ENCODE assay signal across 8 cellular contexts in the genomic region with DNA sequence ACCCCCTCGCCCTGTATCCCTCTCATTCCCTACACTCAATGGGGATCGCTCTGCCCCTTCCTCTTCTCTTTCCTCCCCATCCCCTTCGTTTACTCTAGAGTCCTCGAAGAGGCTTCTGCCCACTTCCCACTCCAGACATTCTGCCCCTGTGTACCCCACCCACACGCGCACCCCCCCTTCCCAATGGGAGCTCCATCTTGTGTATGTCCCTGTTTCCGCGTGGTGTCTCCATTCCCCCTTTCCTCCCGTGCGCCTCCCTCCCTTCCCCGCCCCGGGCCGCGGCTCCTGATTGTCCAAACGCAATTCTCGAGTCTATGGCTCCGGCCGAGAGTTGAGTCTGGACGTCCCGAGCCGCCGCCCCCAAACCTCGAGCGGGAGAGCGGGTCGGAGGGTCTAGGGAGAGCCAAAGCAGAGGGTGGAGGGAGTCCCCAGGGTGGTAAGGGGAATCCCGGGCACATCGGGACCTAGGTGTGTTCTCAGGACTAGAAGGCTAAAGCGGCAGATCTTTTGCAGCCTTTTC. TPM values are rescaled to one million over a fixed set of nuclear protein-coding genes. Genes with fewer than 3 reads are reported as not detected.
A peak's percentile ranks its signal among the peaks of the same experiment; 100 is the strongest.
DNase-seq lines count a peak whose midpoint lies in the region; ATAC-seq and TF ChIP-seq lines count a peak whose summit lies in the region.

No MANE protein-coding gene starts in this region.

- H3K27me3 ChIP-seq in gastroesophageal sphincter: no peaks in the 10 kb centered on the region

- in situ Hi-C loops in KBM-7 (cut with MboI; ENCODE audit: low pct_unique_long_range_greater_than_20kb, low sequenced_read_pairs): no loop called here

- H3K4me3 Mint-ChIP-seq in activated CD8-positive, alpha-beta T cell treated with anti-CD3 and anti-CD28 coated beads for 36 hours: peak overlapping the region; percentile 77

- peaks cover 64% of the 10 kb centered on the region for H3K4me1 Mint-ChIP-seq in activated CD8-positive, alpha-beta T cell treated with anti-CD3 and anti-CD28 coated beads for 36 hours (ENCODE audit: low read depth)

- no peak for ATAC-seq in activated CD8-positive, alpha-beta T cell treated with anti-CD3 and anti-CD28 coated beads for 36 hours
- ATAC-seq in gastroesophageal sphincter (peak; percentile 10), omental fat pad (ENCODE audit: low FRiP score) (peak; percentile 20), GM21576 (IDR thresholded peaks at IDR 0.05; ENCODE audit: unreplicated experiment) (no peak)

- H3K9me3 ChIP-seq in HEK293 (ENCODE audit: control insufficient read depth, insufficient read depth, low read depth, low read length) (no peaks in the 10 kb centered on the region), gastroesophageal sphincter (no peaks in the 10 kb centered on the region)

- no peaks in the 10 kb centered on the region for H3K9me3 Mint-ChIP-seq in activated CD8-positive, alpha-beta T cell treated with anti-CD3 and anti-CD28 coated beads for 36 hours

- POLR2A ChIA-PET in HEK293 (lab: Yijun Ruan, JAX): interaction anchor here (0.6 to 2.8 kb wide), 14 partner anchors 8 to 237 kb away, joined by 3 to 25 read pairs (median 6); a partner anchor contains a TSS
- POLR2A ChIA-PET in activated CD8-positive, alpha-beta T cell treated with anti-CD3 and anti-CD28 coated beads for 36 hours (lab: Charles Lee): interaction anchor here (1.4 to 4.4 kb wide), 8 partner anchors 10 to 237 kb away, joined by 5 to 37 read pairs (median 8); a partner anchor contains a TSS

- H3K36me3 Mint-ChIP-seq in activated CD8-positive, alpha-beta T cell treated with anti-CD3 and anti-CD28 coated beads for 36 hours (ENCODE audit: low read depth): peaks cover 43% of the 10 kb centered on the region

- H3K27ac ChIP-seq in HEK293 (ENCODE audit: extremely low read depth, low read depth, low read length) (peak overlapping the region; percentile 95), gastroesophageal sphincter (peak overlapping the region; percentile 75 to 98 (median 96))

- no peak for TF ChIP-seq EP300 in gastroesophageal sphincter (IDR thresholded peaks at IDR 0.05)

- H3K36me3 ChIP-seq in HEK293 (ENCODE audit: control insufficient read depth in 2 of 2, insufficient read depth in 1 of 2, low read length in 2 of 2) (peaks cover 11 to 41% of the 10 kb centered on the region in 2 experiments), gastroesophageal sphincter (peaks cover 0 to 42% of the 10 kb centered on the region in 2 donors)

- peak overlapping the region; percentile 89 for H3K4me3 ChIP-seq in AG10803 (ENCODE audit: low read length)
- peak overlapping the region; percentile 88 for H3K4me3 ChIP-seq in HEK293 (ENCODE audit: low read depth, low read length)
- H3K4me3 ChIP-seq in gastroesophageal sphincter: peak overlapping the region; percentile 69 to 91

- no peaks in the 10 kb centered on the region for H3K27me3 Mint-ChIP-seq in activated CD8-positive, alpha-beta T cell treated with anti-CD3 and anti-CD28 coated beads for 36 hours

- H3K4me1 ChIP-seq in HEK293 (ENCODE audit: control insufficient read depth, insufficient read depth, low read length): peaks cover 15% of the 10 kb centered on the region
- H3K4me1 ChIP-seq in gastroesophageal sphincter: peaks cover 0 to 69% (median 18%) of the 10 kb centered on the region in 3 donors

- DNase-seq in AG10803 (ENCODE audit: low read depth) (peak; percentile 53), omental fat pad (ENCODE audit: low spot score) (no peak), GM19238 (ENCODE audit: insufficient read length, low spot score) (no peak), KBM-7 (no peak)
- DNase-seq in activated CD8-positive, alpha-beta T cell treated with anti-CD3 and anti-CD28 coated beads for 36 hours: peak; percentile 41

- CTCF ChIA-PET in HEK293 (lab: Yijun Ruan, JAX): interaction anchor here (0.6 to 3.9 kb wide), 2 partner anchors 10 to 40 kb away, joined by 3 to 30 read pairs; no protein-coding TSS in a partner anchor
- CTCF ChIA-PET in activated CD8-positive, alpha-beta T cell treated with anti-CD3 and anti-CD28 coated beads for 36 hours (lab: Charles Lee): interaction anchor here (3.3 to 4.0 kb wide), 2 partner anchors 10 to 41 kb away, joined by 22 to 23 read pairs; no protein-coding TSS in a partner anchor

- intact Hi-C loops in activated CD8-positive, alpha-beta T cell treated with anti-CD3 and anti-CD28 coated beads for 36 hours (cut with micrococcal nuclease): no loop called here

- WGBS in gastroesophageal sphincter (ENCODE audit: low coverage in 1 of 2), 2 donors: 0 to 2% methylated on average over 7 to 14 of the region's 29 CpGs

- H3K27ac Mint-ChIP-seq in activated CD8-positive, alpha-beta T cell treated with anti-CD3 and anti-CD28 coated beads for 36 hours: peak overlapping the region; percentile 94

- TF ChIP-seq CTCF in AG10803 (conservative IDR thresholded peaks at IDR 0.05; ENCODE audit: low read length): no peak
- peak; percentile 12; the same call in 1 of the 2 replicates for TF ChIP-seq CTCF in HEK293 (tag by site-specific recombination; IDR thresholded peaks at IDR 0.05)
- no peak for TF ChIP-seq CTCF in activated CD8-positive, alpha-beta T cell treated with anti-CD3 and anti-CD28 coated beads for 36 hours (IDR thresholded peaks at IDR 0.05)
- no peak for TF ChIP-seq CTCF in gastroesophageal sphincter (IDR thresholded peaks at IDR 0.05)
- no peak for TF ChIP-seq CTCF in omental fat pad (IDR thresholded peaks at IDR 0.05)

- TF ChIP-seq POLR2A in gastroesophageal sphincter (IDR thresholded peaks at IDR 0.05): no peak

TF ChIP-seq in HEK293, 187 proteins besides CTCF, POLR2A, EP300 and RAD21 (continues in another document):
- no peak for TF ChIP-seq ZNF560 (tag by site-specific recombination; IDR thresholded peaks at IDR 0.05; ENCODE audit: borderline replicate concordance)
- TF ChIP-seq, protein P1, sequence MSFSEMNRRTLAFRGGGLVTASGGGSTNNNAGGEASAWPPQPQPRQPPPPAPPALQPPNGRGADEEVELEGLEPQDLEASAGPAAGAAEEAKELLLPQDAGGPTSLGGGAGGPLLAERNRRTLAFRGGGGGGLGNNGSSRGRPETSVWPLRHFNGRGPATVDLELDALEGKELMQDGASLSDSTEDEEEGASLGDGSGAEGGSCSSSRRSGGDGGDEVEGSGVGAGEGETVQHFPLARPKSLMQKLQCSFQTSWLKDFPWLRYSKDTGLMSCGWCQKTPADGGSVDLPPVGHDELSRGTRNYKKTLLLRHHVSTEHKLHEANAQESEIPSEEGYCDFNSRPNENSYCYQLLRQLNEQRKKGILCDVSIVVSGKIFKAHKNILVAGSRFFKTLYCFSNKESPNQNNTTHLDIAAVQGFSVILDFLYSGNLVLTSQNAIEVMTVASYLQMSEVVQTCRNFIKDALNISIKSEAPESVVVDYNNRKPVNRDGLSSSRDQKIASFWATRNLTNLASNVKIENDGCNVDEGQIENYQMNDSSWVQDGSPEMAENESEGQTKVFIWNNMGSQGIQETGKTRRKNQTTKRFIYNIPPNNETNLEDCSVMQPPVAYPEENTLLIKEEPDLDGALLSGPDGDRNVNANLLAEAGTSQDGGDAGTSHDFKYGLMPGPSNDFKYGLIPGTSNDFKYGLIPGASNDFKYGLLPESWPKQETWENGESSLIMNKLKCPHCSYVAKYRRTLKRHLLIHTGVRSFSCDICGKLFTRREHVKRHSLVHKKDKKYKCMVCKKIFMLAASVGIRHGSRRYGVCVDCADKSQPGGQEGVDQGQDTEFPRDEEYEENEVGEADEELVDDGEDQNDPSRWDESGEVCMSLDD (tag by site-specific recombination; IDR thresholded peaks at IDR 0.05): peak; percentile 92
- TF ChIP-seq ZNF701 (tag by site-specific recombination; IDR thresholded peaks at IDR 0.05): 0 out of 2 replicates have a peak, but pooled peaks have one; percentile 25
- TF ChIP-seq, protein P2, sequence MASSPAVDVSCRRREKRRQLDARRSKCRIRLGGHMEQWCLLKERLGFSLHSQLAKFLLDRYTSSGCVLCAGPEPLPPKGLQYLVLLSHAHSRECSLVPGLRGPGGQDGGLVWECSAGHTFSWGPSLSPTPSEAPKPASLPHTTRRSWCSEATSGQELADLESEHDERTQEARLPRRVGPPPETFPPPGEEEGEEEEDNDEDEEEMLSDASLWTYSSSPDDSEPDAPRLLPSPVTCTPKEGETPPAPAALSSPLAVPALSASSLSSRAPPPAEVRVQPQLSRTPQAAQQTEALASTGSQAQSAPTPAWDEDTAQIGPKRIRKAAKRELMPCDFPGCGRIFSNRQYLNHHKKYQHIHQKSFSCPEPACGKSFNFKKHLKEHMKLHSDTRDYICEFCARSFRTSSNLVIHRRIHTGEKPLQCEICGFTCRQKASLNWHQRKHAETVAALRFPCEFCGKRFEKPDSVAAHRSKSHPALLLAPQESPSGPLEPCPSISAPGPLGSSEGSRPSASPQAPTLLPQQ (tag by site-specific recombination; IDR thresholded peaks at IDR 0.05): no peak
- TF ChIP-seq OVOL3 (tag by site-specific recombination; IDR thresholded peaks at IDR 0.05): no peak

RNA-seq across cellular contexts. Expression of a gene that starts 0.7 kb away (rescaled TPM):
- total RNA-seq in activated CD8-positive, alpha-beta T cell treated with anti-CD3 and anti-CD28 coated beads for 36 hours: 10 to 100 TPM; 26.8 to 27.5 TPM
- total RNA-seq in gastroesophageal sphincter: 10 to 100 TPM; 12.5 to 23.8 (median 17.7) TPM
- 10 to 100 TPM; 13.1 to 20.1 (median 15.7) TPM for total RNA-seq in omental fat pad

RNA-seq across cellular contexts. Expression of a gene that starts 3.2 kb away (rescaled TPM):
- total RNA-seq in activated CD8-positive, alpha-beta T cell treated with anti-CD3 and anti-CD28 coated beads for 36 hours: 10 to 100 TPM; 40.6 to 42.0 TPM
- total RNA-seq in gastroesophageal sphincter: 10 to 100 TPM in 3 of 4 donors, 1 to 10 TPM in 1; 2.2 to 16.1 (median 12.2) TPM
- 10 to 100 TPM in 2 of 4 donors, 1 to 10 TPM in 2; 6.9 to 13.6 (median 11.0) TPM for total RNA-seq in omental fat pad

RNA-seq across cellular contexts. Expression of a gene that starts 7.0 kb away (rescaled TPM):
- total RNA-seq in activated CD8-positive, alpha-beta T cell treated with anti-CD3 and anti-CD28 coated beads for 36 hours: 10 to 100 TPM; 43.1 to 43.3 TPM
- 10 to 100 TPM; 54.6 to 79.9 (median 66.4) TPM for total RNA-seq in gastroesophageal sphincter
- total RNA-seq in omental fat pad: 10 to 100 TPM; 57.5 to 82.8 (median 70.1) TPM

RNA-seq across cellular contexts. Expression of a gene that starts 7.2 kb away (rescaled TPM):
- 10 to 100 TPM; 41.2 to 41.9 TPM for total RNA-seq in activated CD8-positive, alpha-beta T cell treated with anti-CD3 and anti-CD28 coated beads for 36 hours
- total RNA-seq in gastroesophageal sphincter (10 to 100 TPM; 20.0 to 38.8 (median 28.9) TPM), omental fat pad (10 to 100 TPM; 19.9 to 35.9 (median 22.7) TPM)

RNA-seq across cellular contexts. Expression of a gene that starts 15.4 kb away (rescaled TPM):
- total RNA-seq in activated CD8-positive, alpha-beta T cell treated with anti-CD3 and anti-CD28 coated beads for 36 hours: 1 to 10 TPM; 1.3 to 1.4 TPM
- total RNA-seq in gastroesophageal sphincter: 1 to 10 TPM in 1 of 4 donors, under 1 TPM in 3; 0.35 to 1.4 (median 0.45) TPM
- 1 to 10 TPM in 1 of 4 donors, under 1 TPM in 3; 0.13 to 1.3 (median 0.53) TPM for total RNA-seq in omental fat pad

Comparison
In these comparisons a context has a peak if more than half of its experiments do, and no peak if none do; other contexts are left out.
1. DNase-seq: peak in AG10803 (single experiment) and activated CD8-positive, alpha-beta T cell treated with anti-CD3 and anti-CD28 coated beads for 36 hours (single experiment); none in omental fat pad (single experiment), GM19238 (single experiment) and KBM-7 (single experiment).
2. ATAC-seq: peak in gastroesophageal sphincter (single experiment) and omental fat pad (single experiment); none in activated CD8-positive, alpha-beta T cell treated with anti-CD3 and anti-CD28 coated beads for 36 hours (single experiment) and GM21576 (single experiment).
3. Peak in every context shown above with its lines, with median percentiles within 50 percentile points of each other: H3K4me3 ChIP-seq.